ENCODE assay signal across 8 cellular contexts in the genomic region with DNA sequence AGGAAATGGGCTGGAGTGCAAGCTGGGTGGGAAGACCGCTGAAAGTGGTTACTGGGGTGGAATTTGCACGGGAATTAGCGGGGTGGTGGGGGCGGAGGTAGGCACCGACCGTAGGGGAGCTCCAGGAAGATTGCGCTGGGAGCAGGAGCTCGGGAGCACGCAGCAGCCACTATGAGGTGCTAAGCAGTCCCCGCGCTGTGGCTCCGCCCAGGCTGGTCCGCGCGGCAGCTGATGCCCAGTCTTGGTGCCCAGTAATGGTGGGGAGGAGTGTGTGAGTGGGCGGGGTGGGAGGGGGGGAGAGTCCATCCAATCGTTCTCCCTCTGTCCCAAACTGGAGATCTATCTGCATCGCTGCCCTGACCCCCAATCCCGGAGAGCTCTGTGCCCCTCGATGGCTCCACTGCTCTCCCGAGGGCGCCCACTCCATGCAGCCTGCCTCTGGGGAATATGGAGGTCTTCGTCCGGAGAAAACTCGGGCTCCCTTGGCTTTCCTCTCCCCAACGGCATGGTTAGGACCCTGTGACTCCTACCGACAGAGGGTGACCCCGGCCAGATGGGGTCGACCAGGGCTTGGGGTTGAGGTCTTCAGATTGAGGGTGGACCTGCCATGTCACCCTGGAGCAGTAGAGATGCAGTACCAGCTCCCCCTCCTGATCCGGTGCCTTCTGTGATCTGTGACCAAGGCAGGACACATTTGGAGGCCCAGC. TPM values are rescaled to one million over a fixed set of nuclear protein-coding genes. Genes with fewer than 3 reads are reported as not detected.
DNase-seq lines count a peak whose midpoint lies in the region; ATAC-seq, FAIRE-seq and TF ChIP-seq lines count a peak whose summit lies in the region.

No MANE protein-coding gene starts in this region.

- H3K9me3 Mint-ChIP-seq in immature natural killer cell: peaks cover 0 to 2% (median 0%) of the 10 kb centered on the region in 6 donors

- peaks cover 0 to 10% (median 4%) of the 10 kb centered on the region in 3 donors for H3K36me3 Mint-ChIP-seq in immature natural killer cell

- ATAC-seq in HG02623 (IDR thresholded peaks at IDR 0.05; ENCODE audit: unreplicated experiment) (no peak), HG03097 (IDR thresholded peaks at IDR 0.05; ENCODE audit: low FRiP score, unreplicated experiment) (no peak), HG02852 (IDR thresholded peaks at IDR 0.05; ENCODE audit: unreplicated experiment) (no peak)

- peak overlapping the region; percentile 89 to 98 (median 96) for H3K27ac Mint-ChIP-seq in immature natural killer cell

- TF ChIP-seq CTCF in HL-60 (IDR thresholded peaks at IDR 0.05; ENCODE audit: insufficient read depth, low read length): no peak

- H3K4me3 ChIP-seq in HL-60 (replicated peaks; ENCODE audit: insufficient read depth, low read length) (no peak overlapping the region), small intestine (ENCODE audit: low read depth in 1 of 2, low read length in 2 of 2) (peak overlapping the region in 1 of 2 donors; percentile 51)

- H3K27me3 Mint-ChIP-seq in immature natural killer cell (ENCODE audit: low read depth in 3 of 3): peaks cover 0 to 13% (median 9%) of the 10 kb centered on the region in 3 donors

- H3K36me3 ChIP-seq in small intestine (ENCODE audit: control insufficient read depth in 2 of 2, insufficient read depth in 2 of 2, low read length in 2 of 2): peaks cover 2 to 3% of the 10 kb centered on the region in 2 donors

- DNase-seq in HL-60 (ENCODE audit: low read depth in 1 of 2, low spot score in 1 of 2): no peak
- DNase-seq in anterior cingulate cortex (lab: John Stamatoyannopoulos, UW): peak in 52 of 58 donors; percentile 8 to 81 (median 47)
- no peak for DNase-seq in immature natural killer cell
- DNase-seq in small intestine: no peak
- no peak for DNase-seq in SK-N-DZ (ENCODE audit: low spot score)

- H3K4me1 Mint-ChIP-seq in immature natural killer cell: peaks cover 42 to 51% of the 10 kb centered on the region in 2 donors

- H3K9me3 ChIP-seq in small intestine (ENCODE audit: control insufficient read depth, low read depth): no peaks in the 10 kb centered on the region

- peak overlapping the region; percentile 81 to 95 (median 91) for H3K4me3 Mint-ChIP-seq in immature natural killer cell

- H3K27me3 ChIP-seq in HL-60 (ENCODE audit: insufficient read depth, poor library complexity, severe bottlenecking): no peaks in the 10 kb centered on the region
- H3K27me3 ChIP-seq in small intestine (ENCODE audit: control insufficient read depth in 2 of 2, insufficient read depth in 2 of 2, low read length in 2 of 2): no peaks in the 10 kb centered on the region

- FAIRE-seq in small intestine (lab: Jason Lieb, UNC): no peak

- H3K4me1 ChIP-seq in small intestine (ENCODE audit: control insufficient read depth in 2 of 2, insufficient read depth in 1 of 2, low read depth in 1 of 2, low read length in 1 of 2): peaks cover 3 to 7% of the 10 kb centered on the region in 2 donors

- WGBS in small intestine, 3 donors: 36 to 49% (median 47%) methylated on average over 27 to 30 of the region's 30 CpGs

- H3K27ac ChIP-seq in HL-60 (replicated peaks) (peak overlapping the region; percentile 62; the same call in 1 of the 2 replicates), small intestine (ENCODE audit: low read depth in 1 of 2, low read length in 1 of 2) (peak overlapping the region; percentile 78 to 85)

RNA-seq across cellular contexts. Expression of gene TP53TG5, which starts 5.3 kb away (rescaled TPM):
- under 1 TPM in 2 of 3 donors, not detected in 1; 0.09 to 0.22 TPM for polyA plus RNA-seq in immature natural killer cell
- under 1 TPM in 1 of 3 donors, not detected in 2; 0.19 TPM for polyA plus RNA-seq in small intestine
- not detected in 2 replicates for polyA plus RNA-seq in SK-N-DZ (2014; cell fraction: cytosol; rRNA removed)
- polyA plus RNA-seq in SK-N-DZ (2014; cell fraction: nucleus; rRNA removed): not detected in 2 replicates

RNA-seq across cellular contexts. Expression of gene SYS1, which starts 9.8 kb away (rescaled TPM):
- polyA plus RNA-seq in immature natural killer cell (10 to 100 TPM; 32.6 to 52.4 (median 47.1) TPM), small intestine (10 to 100 TPM; 13.6 to 31.4 (median 22.4) TPM)
- 16.3 and 41.5 TPM in 2 replicates for polyA plus RNA-seq in SK-N-DZ (2014; cell fraction: cytosol; rRNA removed)
- 7.9 and 12.1 TPM in 2 replicates for polyA plus RNA-seq in SK-N-DZ (2014; cell fraction: nucleus; rRNA removed)

RNA-seq across cellular contexts. Expression of gene SDC4, which starts 24.6 kb away (rescaled TPM):
- polyA plus RNA-seq in immature natural killer cell: under 1 TPM in 2 of 3 donors, not detected in 1; 0.56 to 0.69 TPM
- 10 to 100 TPM; 14.3 to 31.5 (median 15.4) TPM for polyA plus RNA-seq in small intestine
- polyA plus RNA-seq in SK-N-DZ (2014; cell fraction: cytosol; rRNA removed): 1.7 and 2.4 TPM in 2 replicates
- polyA plus RNA-seq in SK-N-DZ (2014; cell fraction: nucleus; rRNA removed): 0.69 and 0.95 TPM in 2 replicates

RNA-seq across cellular contexts. Expression of gene DBNDD2, which starts 35.3 kb away (rescaled TPM):
- 10 to 100 TPM; 11.0 to 24.5 (median 18.0) TPM for polyA plus RNA-seq in immature natural killer cell
- 100 to 1,000 TPM in 2 of 3 donors, 10 to 100 TPM in 1; 98.6 to 114 (median 104) TPM for polyA plus RNA-seq in small intestine
- 39.2 and 41.8 TPM in 2 replicates for polyA plus RNA-seq in SK-N-DZ (2014; cell fraction: cytosol; rRNA removed)
- 41.2 and 51.5 TPM in 2 replicates for polyA plus RNA-seq in SK-N-DZ (2014; cell fraction: nucleus; rRNA removed)

RNA-seq across cellular contexts. Expression of gene PIGT, which starts 43.1 kb away (rescaled TPM):
- polyA plus RNA-seq in immature natural killer cell (100 to 1,000 TPM; 105 to 190 (median 164) TPM), small intestine (10 to 100 TPM; 49.7 to 85.2 (median 51.0) TPM)
- polyA plus RNA-seq in SK-N-DZ (2014; cell fraction: cytosol; rRNA removed): 62.6 and 67.7 TPM in 2 replicates
- polyA plus RNA-seq in SK-N-DZ (2014; cell fraction: nucleus; rRNA removed): 52.2 and 83.2 TPM in 2 replicates

Comparison
In these comparisons a context has a peak if more than half of its experiments do, and no peak if none do; other contexts are left out.
1. DNase-seq: peak in anterior cingulate cortex (52 of 58); none in HL-60 (0 of 2), immature natural killer cell (0 of 3), small intestine (single experiment) and SK-N-DZ (single experiment).
2. RNA of gene SDC4, which starts 24.6 kb away (polyA plus RNA-seq): 14.3 to 31.5 TPM in small intestine; 0.56 to 0.69 TPM in immature natural killer cell; every median in the first group is over 4 times any median in the second.